Comparison of ENCODE assay signal across 8 cellular contexts in genomic region chr5:74641014-74641777, GRCh38. TPM values are rescaled to one million over a fixed set of nuclear protein-coding genes. Genes with fewer than 3 reads are reported as not detected.
DNase-seq lines count a peak whose midpoint lies in the region; ATAC-seq, FAIRE-seq and TF ChIP-seq lines count a peak whose summit lies in the region.

No MANE protein-coding gene starts in this region.

- peak overlapping the region; percentile 90 for H3K4me2 ChIP-seq in smooth muscle cell

- H3K27ac ChIP-seq in smooth muscle cell (ENCODE audit: low read depth), result peak overlapping the region; percentile 94

- H3K36me3 ChIP-seq in kidney epithelial cell (ENCODE audit: control insufficient read depth, insufficient read depth, low read length) (no peaks in the 10 kb centered on the region), smooth muscle cell (ENCODE audit: low read depth) (no peaks in the 10 kb centered on the region)

- H3K79me2 ChIP-seq in smooth muscle cell (ENCODE audit: low read depth), result peaks cover 42% of the 10 kb centered on the region

- H3F3A ChIP-seq in smooth muscle cell (ENCODE audit: low read depth), result peaks cover 30% of the 10 kb centered on the region

- peak; percentile 82 for DNase-seq in DMS53 treated with DMSO at 0.1 percent for 48 hours (lab: John Stamatoyannopoulos, UW; ENCODE audit: unreplicated experiment)
- peak in 3 of 5 donors; percentile 9 to 46 (median 15) for DNase-seq in T-helper 1 cell
- peak; percentile 64 for DNase-seq in cerebellar cortex (ENCODE audit: low spot score)
- no peak for DNase-seq in kidney epithelial cell (ENCODE audit: low read depth)
- peak; percentile 33 for DNase-seq in smooth muscle cell (lab: John Stamatoyannopoulos, UW; ENCODE audit: unreplicated experiment)
- DNase-seq in GM19239 (ENCODE audit: insufficient read length, low spot score), result no peak

- H3K9ac ChIP-seq in smooth muscle cell (ENCODE audit: low read depth), result peak overlapping the region; percentile 76

- no peak for FAIRE-seq in GM19239 (lab: Jason Lieb, UNC)

- H3K27me3 ChIP-seq in kidney epithelial cell (ENCODE audit: control insufficient read depth, insufficient read depth, low read length), result no peaks in the 10 kb centered on the region
- H3K27me3 ChIP-seq in smooth muscle cell (ENCODE audit: low read depth), result no peaks in the 10 kb centered on the region

- H3K4me3 ChIP-seq in kidney epithelial cell (ENCODE audit: low read depth, low read length) (peak overlapping the region; percentile 97), smooth muscle cell (peak overlapping the region; percentile 72)

- peaks cover 36% of the 10 kb centered on the region for H4K20me1 ChIP-seq in smooth muscle cell (ENCODE audit: low read depth)

- TF ChIP-seq EP300 in Ishikawa (IDR thresholded peaks at IDR 0.05; ENCODE audit: borderline replicate concordance), result no peak

- ATAC-seq in GM21576 (IDR thresholded peaks at IDR 0.05; ENCODE audit: unreplicated experiment), result peak; percentile 9

- TF ChIP-seq RAD21 in Ishikawa (IDR thresholded peaks at IDR 0.05; ENCODE audit: low read depth), result no peak

- H3K9me3 ChIP-seq in smooth muscle cell (replicated peaks; ENCODE audit: low read depth), result no peaks in the 10 kb centered on the region

- peak overlapping the region; percentile 50 for H2AFZ ChIP-seq in smooth muscle cell (ENCODE audit: low read depth)

- 2% methylated on average over 42 of the region's 42 CpGs for WGBS in smooth muscle cell (ENCODE audit: low lambda C conversion rate)

- TF ChIP-seq CTCF in kidney epithelial cell (IDR thresholded peaks at IDR 0.05; ENCODE audit: insufficient read depth, low read length, poor library complexity, severe bottlenecking) (no peak), smooth muscle cell (IDR thresholded peaks at IDR 0.05; ENCODE audit: borderline replicate concordance, insufficient read depth, poor library complexity, severe bottlenecking) (no peak)

- H3K4me1 ChIP-seq in smooth muscle cell (ENCODE audit: low read depth), result peaks cover 49% of the 10 kb centered on the region

TF ChIP-seq in Ishikawa, 13 proteins besides CTCF, POLR2A, EP300 and RAD21:
- TF ChIP-seq FOXM1 (IDR thresholded peaks at IDR 0.05; ENCODE audit: borderline replicate concordance, low read depth) (0 out of 2 replicates have a peak, but pooled peaks have one; percentile 24), USF1 (IDR thresholded peaks at IDR 0.05) (peak; percentile 65), YY1 (IDR thresholded peaks at IDR 0.05; ENCODE audit: low read depth) (no peak), TCF12 (IDR thresholded peaks at IDR 0.05; ENCODE audit: low read depth) (no peak), NFIC (IDR thresholded peaks at IDR 0.05) (peak; percentile 77; the same call in 1 of the 2 replicates), TEAD4 (IDR thresholded peaks at IDR 0.05) (no peak), ZBTB7A (IDR thresholded peaks at IDR 0.05; ENCODE audit: low read depth) (no peak), CEBPB (IDR thresholded peaks at IDR 0.05) (no peak)
TF ChIP-seq in Ishikawa: peak in this region for 3.

RNA-seq across cellular contexts. Expression of gene ENC1, which starts 0.7 kb away (rescaled TPM):
- 72.5 and 104 TPM in 2 replicates for total RNA-seq in kidney epithelial cell
- total RNA-seq in smooth muscle cell, result 110 and 117 TPM in 2 replicates
- polyA plus RNA-seq in smooth muscle cell, result 17.4 and 73.4 TPM in 2 replicates

RNA-seq across cellular contexts. Expression of gene HEXB, which starts 43.8 kb away (rescaled TPM):
- total RNA-seq in kidney epithelial cell (101 and 122 TPM in 2 replicates), smooth muscle cell (109 and 111 TPM in 2 replicates)
- polyA plus RNA-seq in smooth muscle cell, result 102 and 108 TPM in 2 replicates

Comparison
In these comparisons a context has a peak if more than half of its experiments do, and no peak if none do; other contexts are left out.
1. DNase-seq: peak in DMS53 treated with DMSO at 0.1 percent for 48 hours (single experiment), T-helper 1 cell (3 of 5), cerebellar cortex (single experiment) and smooth muscle cell (single experiment); none in kidney epithelial cell (single experiment) and GM19239 (single experiment).